16 cellular contexts compared by ENCODE assay signal in genomic region chr7:7190142-7190541, GRCh38. TPM values are rescaled to one million over a fixed set of nuclear protein-coding genes. Genes with fewer than 3 reads are reported as not detected.
DNase-seq lines count a peak whose midpoint lies in the region; ATAC-seq and TF ChIP-seq lines count a peak whose summit lies in the region.
"Had no signal": no experiment of that assay in that cellular context is flagged by ENCODE, and none has a peak within 500 bp of the region (broad histone marks: within the 10 kb centered on the region; RNA-seq: fewer than 3 reads in every experiment).

No MANE protein-coding gene starts in this region.

- H3K9ac ChIP-seq in IMR-90 (ENCODE audit: low read depth, low read length) (no peak overlapping the region), endodermal cell (ENCODE audit: extremely low read depth, low read length, poor library complexity, severe bottlenecking) (no peak overlapping the region), neuronal stem cell (ENCODE audit: low read depth, low read length, poor library complexity) (no peak overlapping the region)

- no peak overlapping the region for H2BK12ac ChIP-seq in neuronal stem cell (ENCODE audit: low read length)

- H2AK9ac ChIP-seq in IMR-90 (replicated peaks; ENCODE audit: low read depth, low read length, poor library complexity): no peak overlapping the region

- H3K14ac ChIP-seq in IMR-90 (replicated peaks; ENCODE audit: low read depth, low read length) (no peak overlapping the region), neuronal stem cell (ENCODE audit: low read length) (no peak overlapping the region)

- H3K4me1 ChIP-seq in CD8-positive, alpha-beta T cell (ENCODE audit: insufficient read depth, low read length): peaks cover 53% of the 10 kb centered on the region
- H3K4me1 ChIP-seq in IMR-90 (ENCODE audit: control insufficient read depth, insufficient read depth, low read length) (peaks cover 3% of the 10 kb centered on the region), endodermal cell (ENCODE audit: control insufficient read depth, insufficient read depth, low read length) (no peaks in the 10 kb centered on the region), neuronal stem cell (ENCODE audit: control insufficient read depth in 2 of 2, insufficient read depth in 1 of 2, low read depth in 1 of 2, low read length in 2 of 2) (peaks cover 7% of the 10 kb centered on the region in 2 donors)
- H3K4me1 ChIP-seq: SJCRH30 had no signal

- no peaks in the 10 kb centered on the region for H3K27me3 Mint-ChIP-seq in CD8-positive, alpha-beta T cell (ENCODE audit: low read depth)
- no peaks in the 10 kb centered on the region for H3K27me3 Mint-ChIP-seq in endodermal cell (ENCODE audit: insufficient read depth)
- H3K27me3 Mint-ChIP-seq: memory B cell had no signal

- TF ChIP-seq RAD21 in IMR-90 (IDR thresholded peaks at IDR 0.05; ENCODE audit: low read length): no peak

- H2BK20ac ChIP-seq in IMR-90 (ENCODE audit: low read depth, low read length): no peak overlapping the region

- no peaks in the 10 kb centered on the region for H3K27me3 ChIP-seq in CD8-positive, alpha-beta T cell (ENCODE audit: insufficient read depth, low read length)
- H3K27me3 ChIP-seq in IMR-90 (ENCODE audit: control insufficient read depth, insufficient read depth, low read length) (no peaks in the 10 kb centered on the region), endodermal cell (ENCODE audit: control insufficient read depth, insufficient read depth, low read length, poor library complexity, severe bottlenecking) (no peaks in the 10 kb centered on the region), neuronal stem cell (ENCODE audit: control insufficient read depth in 3 of 3, insufficient read depth in 3 of 3, low read depth in 1 of 3, low read length in 3 of 3) (no peaks in the 10 kb centered on the region)
- H3K27me3 ChIP-seq: SJCRH30, spleen had no signal

- H4K91ac ChIP-seq in IMR-90 (ENCODE audit: insufficient read depth, low read depth, low read length) (no peak overlapping the region), neuronal stem cell (ENCODE audit: low read depth, low read length, poor library complexity) (no peak overlapping the region)

- H3K9me1 ChIP-seq in IMR-90 (ENCODE audit: insufficient read depth, low read length): peaks cover 4% of the 10 kb centered on the region; the same call in 1 of the 2 replicates

- no peak overlapping the region for H3K18ac ChIP-seq in IMR-90 (ENCODE audit: low read depth, low read length)
- H3K18ac ChIP-seq in neuronal stem cell (ENCODE audit: low read length): no peak overlapping the region

- H3K56ac ChIP-seq in IMR-90 (ENCODE audit: extremely low read depth, insufficient read depth, low read length): no peak overlapping the region

- no peak overlapping the region for H2BK15ac ChIP-seq in IMR-90 (ENCODE audit: low read depth, low read length)
- H2BK15ac ChIP-seq in neuronal stem cell (ENCODE audit: low read length): no peak overlapping the region

- H3K27ac ChIP-seq in CD8-positive, alpha-beta T cell (ENCODE audit: low read depth, low read length): no peak overlapping the region
- H3K27ac ChIP-seq in IMR-90 (ENCODE audit: insufficient read depth, low read length) (no peak overlapping the region), endodermal cell (ENCODE audit: low read depth, low read length) (no peak overlapping the region), neuronal stem cell (replicated peaks; ENCODE audit: low read length) (peak overlapping the region; percentile 2), substantia nigra (ENCODE audit: low read depth, low read length, poor library complexity, severe bottlenecking) (no peak overlapping the region)
- H3K27ac ChIP-seq: SJCRH30 had no signal

- BruUV-seq in IMR-90 (replicated peaks; lab: Mats Ljungman, UMichigan): no TSS peak

- in situ Hi-C loops in IMR-90 (cut with MboI; ENCODE audit: low sequenced_read_pairs): no loop called here

- no peak overlapping the region for H4K5ac ChIP-seq in IMR-90 (ENCODE audit: low read depth, low read length)

- CTCF ChIA-PET in CD8-positive, alpha-beta T cell (lab: Charles Lee): interaction anchor here (1.0 to 2.0 kb wide), 2 partner anchors 9 to 87 kb away, joined by 3 to 12 read pairs; no protein-coding TSS in a partner anchor
- CTCF ChIA-PET in IMR-90 (lab: Yijun Ruan, JAX): interaction anchor here (0.8 kb wide), 1 partner anchor 8 kb away, joined by 4 read pairs; no protein-coding TSS in a partner anchor

- H2BK120ac ChIP-seq in IMR-90 (ENCODE audit: low read depth, low read length) (no peak overlapping the region), neuronal stem cell (ENCODE audit: low read depth, low read length) (no peak overlapping the region)

- no peaks in the 10 kb centered on the region for H4K20me1 ChIP-seq in IMR-90 (ENCODE audit: insufficient read depth, low read length)

- no peak overlapping the region for H2AFZ ChIP-seq in IMR-90 (replicated peaks; ENCODE audit: low read length, poor library complexity)
- H2AFZ ChIP-seq in neuronal stem cell (ENCODE audit: low read length): peak overlapping the region; percentile 7

- peaks cover 25% of the 10 kb centered on the region for H3K36me3 Mint-ChIP-seq in CD8-positive, alpha-beta T cell
- peaks cover 36% of the 10 kb centered on the region for H3K36me3 Mint-ChIP-seq in endodermal cell (ENCODE audit: low read depth)

- peak overlapping the region; percentile 46 for H3K27ac Mint-ChIP-seq in CD8-positive, alpha-beta T cell
- peak overlapping the region; percentile 52 for H3K27ac Mint-ChIP-seq in endodermal cell
- H3K27ac Mint-ChIP-seq: memory B cell had no signal

- no peaks in the 10 kb centered on the region for H3K9me3 Mint-ChIP-seq in CD8-positive, alpha-beta T cell
- peaks cover 30% of the 10 kb centered on the region for H3K9me3 Mint-ChIP-seq in endodermal cell

- H4K8ac ChIP-seq in IMR-90 (ENCODE audit: low read depth in 2 of 2, low read length in 2 of 2): peak overlapping the region in 1 of 2 experiments; percentile 71; a peak in 2 of 4 replicates
- no peak overlapping the region for H4K8ac ChIP-seq in neuronal stem cell (ENCODE audit: low read depth, low read length)

- H3K9me3 ChIP-seq in CD8-positive, alpha-beta T cell (ENCODE audit: low read length): no peaks in the 10 kb centered on the region
- H3K9me3 ChIP-seq in IMR-90 (ENCODE audit: control insufficient read depth, insufficient read depth, low read length): no peaks in the 10 kb centered on the region
- peaks cover 40% of the 10 kb centered on the region for H3K9me3 ChIP-seq in endodermal cell (ENCODE audit: control insufficient read depth, low read length)
- peaks cover 0 to 6% of the 10 kb centered on the region in 2 donors for H3K9me3 ChIP-seq in neuronal stem cell (replicated peaks in 1 of 2; ENCODE audit: control insufficient read depth in 2 of 2, insufficient read depth in 1 of 2, low read depth in 1 of 2, low read length in 2 of 2)
- H3K9me3 ChIP-seq: SJCRH30 had no signal

- no peak for ATAC-seq in CD8-positive, alpha-beta T cell
- ATAC-seq in IMR-90 (ENCODE audit: low read depth): peak; percentile 93
- ATAC-seq in GM19452 (IDR thresholded peaks at IDR 0.05; ENCODE audit: unreplicated experiment): no peak
- ATAC-seq: GM12878 had no signal

- no peak overlapping the region for H3K4me3 Mint-ChIP-seq in CD8-positive, alpha-beta T cell
- no peak overlapping the region for H3K4me3 Mint-ChIP-seq in endodermal cell
- H3K4me3 Mint-ChIP-seq: activated T-cell treated with anti-CD3 and anti-CD28 coated beads, Interleukin-2, amount 50 U/mL, for 4 hours; memory B cell had no signal

- DNase-seq in CD8-positive, alpha-beta T cell: no peak
- DNase-seq in IMR-90 (peak; percentile 74), endodermal cell (no peak), neuronal stem cell (ENCODE audit: low spot score) (no peak), substantia nigra (lab: John Stamatoyannopoulos, UW) (no peak), NCI-H1436 treated with DMSO at 0.1 percent for 48 hours (lab: John Stamatoyannopoulos, UW) (no peak), SKM-1 treated with dmso at 0.1 percent for 144 hours (lab: John Stamatoyannopoulos, UW; ENCODE audit: unreplicated experiment) (no peak)
- DNase-seq: activated T-cell treated with anti-CD3 and anti-CD28 coated beads, Interleukin-2, amount 50 U/mL, for 4 hours; central memory CD4-positive, alpha-beta T cell; NCI-H1048; NCI-H526 treated with DMSO at 0.1 percent for 48 hours; spleen had no signal

- H2AK5ac ChIP-seq in IMR-90 (ENCODE audit: low read depth, low read length) (no peak overlapping the region), neuronal stem cell (ENCODE audit: low read depth, low read length) (no peak overlapping the region)

- H3K23ac ChIP-seq in IMR-90 (ENCODE audit: low read depth, low read length) (no peak overlapping the region), neuronal stem cell (ENCODE audit: low read depth, low read length, poor library complexity) (no peak overlapping the region)

- 23% methylated on average over 2 of the region's 5 CpGs; no CpG with 5 or more reads in 1 of the 2 experiments for WGBS in IMR-90 (ENCODE audit: extremely low coverage in 2 of 2, insufficient read length in 1 of 2), 2 experiments
- 73 to 77% methylated on average over 3 to 5 of the region's 5 CpGs for WGBS in endodermal cell (ENCODE audit: insufficient coverage in 1 of 2, insufficient read length in 1 of 2), 2 experiments
- no CpG with 5 or more reads among the region's 5 CpGs for WGBS in neuronal stem cell (ENCODE audit: extremely low coverage in 2 of 2, insufficient read length in 2 of 2, insufficient replicate concordance in 1 of 2), 2 donors

- no peaks in the 10 kb centered on the region for H3K36me3 ChIP-seq in CD8-positive, alpha-beta T cell (ENCODE audit: insufficient read depth, low read length)
- H3K36me3 ChIP-seq in IMR-90 (ENCODE audit: control insufficient read depth, insufficient read depth, low read length) (no peaks in the 10 kb centered on the region), endodermal cell (ENCODE audit: control insufficient read depth, insufficient read depth, low read length) (peaks cover 59% of the 10 kb centered on the region), neuronal stem cell (replicated peaks in 1 of 2; ENCODE audit: control insufficient read depth in 2 of 2, insufficient read depth in 2 of 2, low read length in 2 of 2) (peaks cover 0 to 6% of the 10 kb centered on the region in 2 donors)
- H3K36me3 ChIP-seq: SJCRH30 had no signal

- no peak for TF ChIP-seq CTCF in CD8-positive, alpha-beta T cell (IDR thresholded peaks at IDR 0.05)
- TF ChIP-seq CTCF in IMR-90 (conservative IDR thresholded peaks at IDR 0.05; ENCODE audit: low read depth, low read length) (no peak), endodermal cell (conservative IDR thresholded peaks at IDR 0.05) (no peak)

- no peak overlapping the region for H3K4me3 ChIP-seq in CD8-positive, alpha-beta T cell (ENCODE audit: low read depth, low read length)
- no peak overlapping the region for H3K4me3 ChIP-seq in IMR-90 (ENCODE audit: insufficient read depth, low read depth, low read length)
- H3K4me3 ChIP-seq in endodermal cell (ENCODE audit: low read length): peak overlapping the region; percentile 99
- no peak overlapping the region for H3K4me3 ChIP-seq in neuronal stem cell (ENCODE audit: low read length in 2 of 2)
- H3K4me3 ChIP-seq: GM12878, SJCRH30, spleen had no signal

- peaks cover 51% of the 10 kb centered on the region for H3K4me1 Mint-ChIP-seq in CD8-positive, alpha-beta T cell (ENCODE audit: low read depth)
- H3K4me1 Mint-ChIP-seq in endodermal cell: peaks cover 24% of the 10 kb centered on the region

- no peak for TF ChIP-seq POLR2A in IMR-90 (IDR thresholded peaks at IDR 0.05; ENCODE audit: low read depth, low read length)

- H3K79me1 ChIP-seq in IMR-90 (ENCODE audit: low read depth in 1 of 2, low read length in 2 of 2) (peaks cover 20 to 29% of the 10 kb centered on the region in 2 experiments; a peak in 3 of 4 replicates), neuronal stem cell (ENCODE audit: low read depth, low read length) (no peaks in the 10 kb centered on the region)

- intact Hi-C loops in CD8-positive, alpha-beta T cell (cut with DNase I, micrococcal nuclease): no loop called here
- intact Hi-C loops in IMR-90 (cut with micrococcal nuclease): loop anchor here (2.0 kb wide), 1 partner anchor 15 kb away; no protein-coding TSS in a partner anchor

- H3K4me2 ChIP-seq in IMR-90 (ENCODE audit: low read depth, low read length) (peak overlapping the region; percentile 69), neuronal stem cell (ENCODE audit: insufficient read depth, low read length, poor library complexity, severe bottlenecking) (no peak overlapping the region)

- no peak overlapping the region for H3K4ac ChIP-seq in IMR-90 (ENCODE audit: low read depth, low read length)
- H3K4ac ChIP-seq in neuronal stem cell (ENCODE audit: low read length): no peak overlapping the region

- POLR2A ChIA-PET in CD8-positive, alpha-beta T cell (lab: Charles Lee): no interaction called here
- POLR2A ChIA-PET in IMR-90 (lab: Charles Lee; ENCODE audit: unreplicated experiment): no interaction called here

- dilution Hi-C loops in IMR-90 (cut with HindIII; ENCODE audit: low sequenced_read_pairs, unreplicated experiment): no loop called here

- H2BK5ac ChIP-seq in IMR-90 (ENCODE audit: low read depth, low read length, poor library complexity, severe bottlenecking): no peak overlapping the region
- H2BK5ac ChIP-seq in neuronal stem cell (ENCODE audit: low read length): no peak overlapping the region

RNA-seq across cellular contexts. Expression of gene C1GALT1, which starts 7.8 kb away (rescaled TPM):
- 10 to 100 TPM; 57.4 to 60.7 TPM for total RNA-seq in CD8-positive, alpha-beta T cell
- total RNA-seq in IMR-90 (2012; rRNA removed): 12.2 and 23.1 TPM in 2 replicates
- polyA plus RNA-seq in IMR-90 (2012; rRNA removed): 9.9 and 11.6 TPM in 2 replicates
- 8.5 and 15.2 TPM in 2 replicates for polyA plus RNA-seq in IMR-90 (2012; cell fraction: cytosol; rRNA removed)
- 1.8 and 6.6 TPM in 2 replicates for polyA plus RNA-seq in IMR-90 (2012; cell fraction: nucleus; rRNA removed; ENCODE audit: low replicate concordance)
- 100 to 1,000 TPM in 1 of 2 donors, 10 to 100 TPM in 1; 65.7 to 132 TPM for total RNA-seq in endodermal cell
- 38.2 TPM for polyA plus RNA-seq in endodermal cell (2013, experiment 1 of 2)
- polyA plus RNA-seq in endodermal cell (2013, experiment 2 of 2): 48.4 TPM
- polyA plus RNA-seq in neuronal stem cell (2013, experiment 1 of 2): 19.7 TPM
- 19.2 TPM for polyA plus RNA-seq in neuronal stem cell (2013, experiment 2 of 2)
